14 cellular contexts compared by ENCODE assay signal in genomic region chr3:169420429-169420828, GRCh38.
A peak's percentile ranks its signal among the peaks of the same experiment; 100 is the strongest.
DNase-seq lines count a peak whose midpoint lies in the region; TF ChIP-seq lines count a peak whose summit lies in the region.
"Had no signal": no experiment of that assay in that cellular context is flagged by ENCODE, and none has a peak within 500 bp of the region (broad histone marks: within the 10 kb centered on the region; RNA-seq: fewer than 3 reads in every experiment).

No MANE protein-coding gene starts in this region.

- H3K79me2 ChIP-seq in ACC112 (ENCODE audit: control insufficient read depth, insufficient read depth, low read length, unreplicated experiment) = no peaks in the 10 kb centered on the region

- peak; percentile 22 for DNase-seq in HPDE6-E6E7 (ENCODE audit: extremely low spot score)
- peak; percentile 45 for DNase-seq in OCI-M1 (lab: John Stamatoyannopoulos, UW)
- DNase-seq in dermis blood vessel endothelial cell = peak; percentile 38
- no peak for DNase-seq in SW480 (ENCODE audit: low spot score)
- DNase-seq in breast epithelium (ENCODE audit: low spot score in 2 of 2) = no peak
- no peak for DNase-seq in kidney glomerular epithelial cell (lab: John Stamatoyannopoulos, UW)
- DNase-seq in NCI-H2227 (lab: John Stamatoyannopoulos, UW; ENCODE audit: unreplicated experiment) = no peak
- DNase-seq: AML-193; CD4-positive, CD25-positive, alpha-beta regulatory T cell; DMS 273 treated with DMSO at 0.1 percent for 48 hours had no signal

- H3K4me1 ChIP-seq in ACC112 (ENCODE audit: control insufficient read depth, insufficient read depth, low read length, unreplicated experiment) (peaks cover 6% of the 10 kb centered on the region), breast epithelium (no peaks in the 10 kb centered on the region)
- H3K4me1 ChIP-seq: BLaER1 had no signal

- no peaks in the 10 kb centered on the region for H3K36me3 ChIP-seq in ACC112 (ENCODE audit: insufficient read depth, low read length)
- no peaks in the 10 kb centered on the region for H3K36me3 ChIP-seq in breast epithelium
- H3K36me3 ChIP-seq: BLaER1 had no signal

- intact Hi-C loops in breast epithelium (cut with DNase I; ENCODE audit: low total_unique reads) = no loop called here

- no peaks in the 10 kb centered on the region for H3K9me3 ChIP-seq in breast epithelium
- H3K9me3 ChIP-seq: BLaER1 had no signal

- H3K27me3 ChIP-seq in ACC112 (ENCODE audit: insufficient read depth, low read length) (no peaks in the 10 kb centered on the region), breast epithelium (no peaks in the 10 kb centered on the region)
- H3K27me3 ChIP-seq: BLaER1 had no signal

- H3K4me3 ChIP-seq in ACC112 (ENCODE audit: low read depth, low read length) (0 out of 2 replicates have a peak overlapping the region, but pooled peaks have one; percentile 24), breast epithelium (no peak overlapping the region)
- H3K4me3 ChIP-seq: BLaER1, K562 had no signal

- no peak for TF ChIP-seq POLR2A in breast epithelium (IDR thresholded peaks at IDR 0.05)

- no peak for TF ChIP-seq CTCF in breast epithelium (IDR thresholded peaks at IDR 0.05)

- H3K27ac ChIP-seq in ACC112 (ENCODE audit: low read depth, low read length) = no peak overlapping the region
- no peak overlapping the region for H3K27ac ChIP-seq in breast epithelium
- H3K27ac ChIP-seq: 22Rv1, BLaER1 had no signal

- peak overlapping the region; percentile 83 for H2AFZ ChIP-seq in ACC112 (ENCODE audit: low read length, unreplicated experiment)

Comparison
In these comparisons a context has a peak if more than half of its experiments do, and no peak if none do; other contexts are left out.
1. DNase-seq: peak in HPDE6-E6E7 (single experiment), OCI-M1 (single experiment) and dermis blood vessel endothelial cell (single experiment); none in SW480 (single experiment), breast epithelium (0 of 2), kidney glomerular epithelial cell (single experiment) and NCI-H2227 (single experiment).